In the genomic region with DNA sequence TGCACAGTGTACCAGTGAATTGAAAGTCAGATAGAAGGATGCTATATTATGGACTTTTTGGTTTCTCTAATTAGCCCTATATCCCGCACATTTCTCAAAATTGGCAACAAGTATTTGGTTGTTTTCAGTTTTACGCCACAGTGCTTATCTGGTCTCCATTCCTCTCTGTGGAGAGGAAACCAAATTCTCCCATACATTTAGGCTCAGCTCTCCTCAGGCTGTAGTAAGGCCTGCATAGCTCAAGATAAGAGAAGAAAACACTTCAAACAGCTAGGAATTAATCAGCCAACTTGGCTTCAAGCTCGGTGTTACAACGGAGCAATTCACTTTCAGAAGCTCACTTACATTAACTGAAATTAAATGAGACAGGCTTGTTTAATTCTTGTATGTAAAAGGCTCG, we compare ENCODE assay signal across 1 cellular context.
TF ChIP-seq lines count a peak whose summit lies in the region.

No MANE protein-coding gene starts in this region.

TF ChIP-seq in HCT116, 20 proteins besides CTCF, POLR2A, EP300 and RAD21:
- TF ChIP-seq, protein P1, sequence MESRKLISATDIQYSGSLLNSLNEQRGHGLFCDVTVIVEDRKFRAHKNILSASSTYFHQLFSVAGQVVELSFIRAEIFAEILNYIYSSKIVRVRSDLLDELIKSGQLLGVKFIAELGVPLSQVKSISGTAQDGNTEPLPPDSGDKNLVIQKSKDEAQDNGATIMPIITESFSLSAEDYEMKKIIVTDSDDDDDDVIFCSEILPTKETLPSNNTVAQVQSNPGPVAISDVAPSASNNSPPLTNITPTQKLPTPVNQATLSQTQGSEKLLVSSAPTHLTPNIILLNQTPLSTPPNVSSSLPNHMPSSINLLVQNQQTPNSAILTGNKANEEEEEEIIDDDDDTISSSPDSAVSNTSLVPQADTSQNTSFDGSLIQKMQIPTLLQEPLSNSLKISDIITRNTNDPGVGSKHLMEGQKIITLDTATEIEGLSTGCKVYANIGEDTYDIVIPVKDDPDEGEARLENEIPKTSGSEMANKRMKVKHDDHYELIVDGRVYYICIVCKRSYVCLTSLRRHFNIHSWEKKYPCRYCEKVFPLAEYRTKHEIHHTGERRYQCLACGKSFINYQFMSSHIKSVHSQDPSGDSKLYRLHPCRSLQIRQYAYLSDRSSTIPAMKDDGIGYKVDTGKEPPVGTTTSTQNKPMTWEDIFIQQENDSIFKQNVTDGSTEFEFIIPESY (IDR thresholded peaks at IDR 0.05; ENCODE audit: extremely low read depth, insufficient replicate concordance, low read length) = no peak
- TF ChIP-seq CEBPB (IDR thresholded peaks at IDR 0.05; ENCODE audit: low read depth) (no peak), ELF1 (IDR thresholded peaks at IDR 0.05; ENCODE audit: borderline replicate concordance, low read depth) (no peak), EGR1 (IDR thresholded peaks at IDR 0.05; ENCODE audit: low read depth) (no peak), EZH2 (IDR thresholded peaks at IDR 0.05) (no peak), CBX3 (IDR thresholded peaks at IDR 0.05; ENCODE audit: low read depth) (no peak), SIN3A (IDR thresholded peaks at IDR 0.05; ENCODE audit: low read depth) (no peak), YY1 (IDR thresholded peaks at IDR 0.05; ENCODE audit: extremely low read depth, insufficient replicate concordance, low read depth, low read length) (no peak), ZNF274 (IDR thresholded peaks at IDR 0.05; ENCODE audit: low read depth, low read length) (no peak), TCF7L2 (IDR thresholded peaks at IDR 0.05; ENCODE audit: borderline replicate concordance, extremely low read depth, insufficient read depth, insufficient read length) (no peak), ZFX (IDR thresholded peaks at IDR 0.05) (no peak), FOSL1 (IDR thresholded peaks at IDR 0.05; ENCODE audit: low read depth) (no peak), SP1 (IDR thresholded peaks at IDR 0.05; ENCODE audit: low read depth) (no peak), EZH2phosphoT487 (IDR thresholded peaks at IDR 0.05; ENCODE audit: borderline replicate concordance) (no peak), POLR2AphosphoS5 (IDR thresholded peaks at IDR 0.05; ENCODE audit: low read depth, low read length) (no peak)
- TF ChIP-seq, protein P2, sequence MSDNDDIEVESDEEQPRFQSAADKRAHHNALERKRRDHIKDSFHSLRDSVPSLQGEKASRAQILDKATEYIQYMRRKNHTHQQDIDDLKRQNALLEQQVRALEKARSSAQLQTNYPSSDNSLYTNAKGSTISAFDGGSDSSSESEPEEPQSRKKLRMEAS (IDR thresholded peaks at IDR 0.05) = no peak
- TF ChIP-seq, protein P3, sequence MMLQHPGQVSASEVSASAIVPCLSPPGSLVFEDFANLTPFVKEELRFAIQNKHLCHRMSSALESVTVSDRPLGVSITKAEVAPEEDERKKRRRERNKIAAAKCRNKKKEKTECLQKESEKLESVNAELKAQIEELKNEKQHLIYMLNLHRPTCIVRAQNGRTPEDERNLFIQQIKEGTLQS (IDR thresholded peaks at IDR 0.05) = no peak
- TF ChIP-seq, protein P4, sequence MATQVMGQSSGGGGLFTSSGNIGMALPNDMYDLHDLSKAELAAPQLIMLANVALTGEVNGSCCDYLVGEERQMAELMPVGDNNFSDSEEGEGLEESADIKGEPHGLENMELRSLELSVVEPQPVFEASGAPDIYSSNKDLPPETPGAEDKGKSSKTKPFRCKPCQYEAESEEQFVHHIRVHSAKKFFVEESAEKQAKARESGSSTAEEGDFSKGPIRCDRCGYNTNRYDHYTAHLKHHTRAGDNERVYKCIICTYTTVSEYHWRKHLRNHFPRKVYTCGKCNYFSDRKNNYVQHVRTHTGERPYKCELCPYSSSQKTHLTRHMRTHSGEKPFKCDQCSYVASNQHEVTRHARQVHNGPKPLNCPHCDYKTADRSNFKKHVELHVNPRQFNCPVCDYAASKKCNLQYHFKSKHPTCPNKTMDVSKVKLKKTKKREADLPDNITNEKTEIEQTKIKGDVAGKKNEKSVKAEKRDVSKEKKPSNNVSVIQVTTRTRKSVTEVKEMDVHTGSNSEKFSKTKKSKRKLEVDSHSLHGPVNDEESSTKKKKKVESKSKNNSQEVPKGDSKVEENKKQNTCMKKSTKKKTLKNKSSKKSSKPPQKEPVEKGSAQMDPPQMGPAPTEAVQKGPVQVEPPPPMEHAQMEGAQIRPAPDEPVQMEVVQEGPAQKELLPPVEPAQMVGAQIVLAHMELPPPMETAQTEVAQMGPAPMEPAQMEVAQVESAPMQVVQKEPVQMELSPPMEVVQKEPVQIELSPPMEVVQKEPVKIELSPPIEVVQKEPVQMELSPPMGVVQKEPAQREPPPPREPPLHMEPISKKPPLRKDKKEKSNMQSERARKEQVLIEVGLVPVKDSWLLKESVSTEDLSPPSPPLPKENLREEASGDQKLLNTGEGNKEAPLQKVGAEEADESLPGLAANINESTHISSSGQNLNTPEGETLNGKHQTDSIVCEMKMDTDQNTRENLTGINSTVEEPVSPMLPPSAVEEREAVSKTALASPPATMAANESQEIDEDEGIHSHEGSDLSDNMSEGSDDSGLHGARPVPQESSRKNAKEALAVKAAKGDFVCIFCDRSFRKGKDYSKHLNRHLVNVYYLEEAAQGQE (IDR thresholded peaks at IDR 0.05; ENCODE audit: low read depth) = no peak
